ENCODE assay signal across 1 cellular context in the genomic region with DNA sequence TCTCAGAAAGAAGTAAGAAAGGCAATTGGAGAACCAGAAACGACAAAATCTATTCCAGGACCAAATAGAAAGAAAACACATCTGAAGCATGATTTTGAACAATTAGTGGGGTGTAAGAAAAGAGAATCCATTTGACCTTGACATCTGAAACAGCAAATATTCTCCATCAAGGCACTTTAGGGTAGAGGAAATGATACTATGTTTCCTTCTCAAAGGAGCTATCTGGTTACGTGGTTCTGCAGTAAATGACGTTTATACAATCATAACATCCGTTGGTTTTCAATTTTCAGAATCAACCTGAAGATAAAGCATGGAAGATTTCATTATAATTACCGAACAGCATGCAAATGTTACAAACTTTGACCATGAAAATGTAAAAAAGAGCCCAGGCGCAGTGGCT.
TF ChIP-seq lines count a peak whose summit lies in the region.

No MANE protein-coding gene starts in this region.

TF ChIP-seq in GM23338, 12 proteins besides CTCF, POLR2A, EP300 and RAD21 (continued from another document):
- TF ChIP-seq JUNB (IDR thresholded peaks at IDR 0.05; ENCODE audit: unreplicated experiment) (no peak), ZNF331 (CRISPR knock-in tag; IDR thresholded peaks at IDR 0.05; ENCODE audit: low read depth) (no peak)
